ENCODE assay signal across 30 cellular contexts in genomic region chr20:35599776-35600120, GRCh38.
"Had no signal": no experiment of that assay in that cellular context is flagged by ENCODE, and none has a peak within 500 bp of the region (broad histone marks: within the 10 kb centered on the region; RNA-seq: fewer than 3 reads in every experiment).

No MANE protein-coding gene starts in this region.

- DNase-seq: activated CD4-positive, alpha-beta T cell treated with anti-CD3 and anti-CD28 coated beads, Interleukin-2, amount 10 ng/mL, durations not matched to agents 24 days and 14 days; activated CD4-positive, alpha-beta T cell treated with anti-CD3 and anti-CD28 coated beads, Interleukin-2, amount 50 U/mL, for 4 hours; activated CD4-positive, CD25-positive, alpha-beta regulatory T cell; activated CD8-positive, alpha-beta T cell treated with anti-CD3 and anti-CD28 coated beads for 36 hours; activated effector memory CD4-positive, alpha-beta T cell treated with anti-CD3 and anti-CD28 coated beads, Interleukin-2, amount 50 U/mL, for 16 hours; activated naive CD4-positive, alpha-beta T cell; activated naive CD4-positive, alpha-beta T cell treated with anti-CD3 and anti-CD28 coated beads, Interleukin-2, amount 50 U/mL, for 16 hours; activated T-cell treated with anti-CD3 and anti-CD28 coated beads, Interleukin-2, amount 50 U/mL, for 1 hour; activated T-cell treated with anti-CD3 and anti-CD28 coated beads, Interleukin-2, amount 50 U/mL, for 72 hours; amniotic stem cell; brain microvascular endothelial cell; central memory CD4-positive, alpha-beta T cell; NCI-H1092 treated with DMSO at 0.1 percent for 48 hours; NCI-H1417; NCI-H146; NCI-H187; NCI-H2029 treated with DMSO at 0.1 percent for 48 hours; NCI-H2107; NCI-H2171; NCI-H510A; NCI-H526; NCI-H748 treated with DMSO at 0.1 percent for 48 hours; NK-92 treated with Interleukin-12 subunit alpha and Interleukin-12 subunit beta, amount 100 ng/mL, for 24 hours; PC-9; SHP77; SJCRH30 had no signal

- H2AFZ ChIP-seq: PC-9 had no signal

- H3K27ac Mint-ChIP-seq: activated CD4-positive, alpha-beta T cell treated with anti-CD3 and anti-CD28 coated beads, Interleukin-2, amount 10 ng/mL, durations not matched to agents 24 days and 14 days; activated CD8-positive, alpha-beta T cell treated with anti-CD3 and anti-CD28 coated beads for 36 hours; activated T-cell treated with anti-CD3 and anti-CD28 coated beads, Interleukin-2, amount 50 U/mL, for 72 hours; activated T-helper 17 cell treated with anti-CD3 and anti-CD28 coated beads, Interleukin-2, amount 50 U/mL, for 72 hours; T-helper 1 cell treated with Interleukin-12 subunit alpha and Interleukin-12 subunit beta and Interleukin-4 antibody, amounts not matched to agents 30 μg/mL and 1 μg/mL, for 36 hours had no signal

- H3K4me3 ChIP-seq: PC-9, SJCRH30, SK-N-MC had no signal

- H3K9me3 ChIP-seq: SJCRH30 had no signal

- H3K4me2 ChIP-seq: PC-9 had no signal

- H3K36me3 ChIP-seq: brain microvascular endothelial cell, SJCRH30 had no signal

- H3K27ac ChIP-seq: brain microvascular endothelial cell, PC-9, SJCRH30, SK-N-MC, VCaP had no signal

- H3K27me3 ChIP-seq: SJCRH30 had no signal

- H3K4me3 Mint-ChIP-seq: activated CD4-positive, alpha-beta T cell treated with anti-CD3 and anti-CD28 coated beads, Interleukin-2, amount 10 ng/mL, durations not matched to agents 24 days and 14 days; activated CD8-positive, alpha-beta T cell treated with anti-CD3 and anti-CD28 coated beads for 36 hours; activated T-cell treated with anti-CD3 and anti-CD28 coated beads, Interleukin-2, amount 50 U/mL, for 72 hours; T-helper 1 cell treated with Interleukin-12 subunit alpha and Interleukin-12 subunit beta and Interleukin-4 antibody, amounts not matched to agents 30 μg/mL and 1 μg/mL, for 36 hours had no signal

- ATAC-seq: activated CD8-positive, alpha-beta T cell treated with anti-CD3 and anti-CD28 coated beads for 36 hours; activated T-cell treated with anti-CD3 and anti-CD28 coated beads, Interleukin-2, amount 50 U/mL, for 72 hours; activated T-helper 17 cell treated with anti-CD3 and anti-CD28 coated beads, Interleukin-2, amount 50 U/mL, for 72 hours had no signal

- H3K4me1 Mint-ChIP-seq: activated T-helper 17 cell treated with anti-CD3 and anti-CD28 coated beads, Interleukin-2, amount 50 U/mL, for 72 hours had no signal

- H3K9me3 Mint-ChIP-seq: activated CD4-positive, alpha-beta T cell treated with anti-CD3 and anti-CD28 coated beads, Interleukin-2, amount 10 ng/mL, durations not matched to agents 24 days and 14 days; activated CD8-positive, alpha-beta T cell treated with anti-CD3 and anti-CD28 coated beads for 36 hours; activated T-cell treated with anti-CD3 and anti-CD28 coated beads, Interleukin-2, amount 50 U/mL, for 72 hours; activated T-helper 17 cell treated with anti-CD3 and anti-CD28 coated beads, Interleukin-2, amount 50 U/mL, for 72 hours; T-helper 1 cell treated with Interleukin-12 subunit alpha and Interleukin-12 subunit beta and Interleukin-4 antibody, amounts not matched to agents 30 μg/mL and 1 μg/mL, for 36 hours had no signal
